In the genomic region with DNA sequence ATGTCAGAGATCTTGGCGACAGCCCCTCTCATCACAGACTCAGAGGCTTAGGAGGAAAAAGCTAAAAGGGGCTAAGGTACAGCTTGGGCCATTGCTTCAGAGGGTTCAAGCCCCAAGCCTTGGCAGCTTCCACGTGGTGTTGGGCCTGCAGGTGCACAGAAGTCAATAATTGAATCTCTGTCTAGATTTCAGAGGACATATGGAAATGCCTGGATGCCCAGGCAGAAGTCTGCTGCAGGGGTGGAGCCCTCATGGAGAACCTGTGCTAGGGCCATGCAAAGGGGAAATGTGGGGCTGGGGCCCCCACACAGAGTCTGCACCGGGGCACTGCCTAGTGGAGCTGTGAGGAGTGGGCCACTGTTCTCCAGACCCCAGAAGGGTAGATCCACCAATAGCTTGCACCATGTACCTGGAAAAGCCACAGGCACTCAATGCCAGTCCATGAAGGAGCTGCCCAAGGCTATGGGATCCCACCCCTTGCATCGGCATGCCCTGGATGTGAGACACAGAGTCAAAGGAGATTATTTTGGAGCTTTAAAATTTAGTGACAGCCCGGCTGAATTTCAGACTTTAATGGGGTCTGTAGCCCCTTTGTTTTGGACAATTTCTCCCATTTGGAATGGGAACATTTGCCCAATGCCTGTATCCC, we compare ENCODE assay signal across 2 cellular contexts.
TF ChIP-seq lines count a peak whose summit lies in the region.

No MANE protein-coding gene starts in this region.

TF ChIP-seq in HEK293, 187 proteins besides CTCF, POLR2A, EP300 and RAD21:
- TF ChIP-seq ZNF677 (tag by site-specific recombination; IDR thresholded peaks at IDR 0.05) = peak; percentile 17; the same call in 1 of the 2 replicates
- peak; percentile 56; the same call in 1 of the 2 replicates for TF ChIP-seq ZNF549 (tag by site-specific recombination; IDR thresholded peaks at IDR 0.05)
- TF ChIP-seq ZNF626 (tag by site-specific recombination; IDR thresholded peaks at IDR 0.05) = peak; percentile 74; the same call in 1 of the 2 replicates
- TF ChIP-seq, protein P1, sequence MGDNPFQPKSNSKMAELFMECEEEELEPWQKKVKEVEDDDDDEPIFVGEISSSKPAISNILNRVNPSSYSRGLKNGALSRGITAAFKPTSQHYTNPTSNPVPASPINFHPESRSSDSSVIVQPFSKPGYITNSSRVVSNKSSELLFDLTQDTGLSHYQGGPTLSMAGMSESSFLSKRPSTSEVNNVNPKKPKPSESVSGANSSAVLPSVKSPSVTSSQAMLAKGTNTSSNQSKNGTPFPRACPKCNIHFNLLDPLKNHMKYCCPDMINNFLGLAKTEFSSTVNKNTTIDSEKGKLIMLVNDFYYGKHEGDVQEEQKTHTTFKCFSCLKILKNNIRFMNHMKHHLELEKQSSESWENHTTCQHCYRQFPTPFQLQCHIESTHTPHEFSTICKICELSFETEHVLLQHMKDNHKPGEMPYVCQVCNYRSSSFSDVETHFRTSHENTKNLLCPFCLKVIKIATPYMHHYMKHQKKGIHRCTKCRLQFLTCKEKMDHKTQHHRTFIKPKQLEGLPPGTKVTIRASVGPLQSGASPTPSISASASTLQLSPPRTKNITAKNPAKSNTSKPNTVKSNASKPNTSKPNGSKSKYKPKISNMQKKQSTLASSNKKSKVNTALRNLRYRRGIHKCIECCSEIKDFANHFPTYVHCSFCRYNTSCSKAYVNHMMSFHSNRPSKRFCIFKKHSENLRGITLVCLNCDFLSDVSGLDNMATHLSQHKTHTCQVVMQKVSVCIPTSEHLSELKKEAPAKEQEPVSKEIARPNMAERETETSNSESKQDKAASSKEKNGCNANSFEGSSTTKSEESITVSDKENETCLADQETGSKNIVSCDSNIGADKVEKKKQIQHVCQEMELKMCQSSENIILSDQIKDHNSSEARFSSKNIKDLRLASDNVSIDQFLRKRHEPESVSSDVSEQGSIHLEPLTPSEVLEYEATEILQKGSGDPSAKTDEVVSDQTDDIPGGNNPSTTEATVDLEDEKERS (tag by site-specific recombination; IDR thresholded peaks at IDR 0.05) = peak; percentile 95
- peak; percentile 40; the same call in 1 of the 2 replicates for TF ChIP-seq ZNF585B (tag by site-specific recombination; IDR thresholded peaks at IDR 0.05)
- TF ChIP-seq SETDB1 (IDR thresholded peaks at IDR 0.05; ENCODE audit: insufficient read length, low read length) = peak; percentile 97
- peak; percentile 19; the same call in 1 of the 2 replicates for TF ChIP-seq ZNF211 (tag by site-specific recombination; IDR thresholded peaks at IDR 0.05; ENCODE audit: low read depth)
- 0 out of 2 replicates have a peak, but pooled peaks have one; percentile 22 for TF ChIP-seq SP7 (tag by site-specific recombination; IDR thresholded peaks at IDR 0.05)
- peak; percentile 77 for TF ChIP-seq ZNF184 (tag by site-specific recombination; IDR thresholded peaks at IDR 0.05)
- peak; percentile 45 for TF ChIP-seq ZNF529 (tag by site-specific recombination; IDR thresholded peaks at IDR 0.05; ENCODE audit: insufficient replicate concordance)
- 0 out of 2 replicates have a peak, but pooled peaks have one; percentile 25 for TF ChIP-seq ZSCAN30 (tag by site-specific recombination; IDR thresholded peaks at IDR 0.05)
- TF ChIP-seq TRIM28 (IDR thresholded peaks at IDR 0.05; ENCODE audit: borderline replicate concordance, low read length) = peak; percentile 53; the same call in 1 of the 2 replicates
- TF ChIP-seq, protein P2, sequence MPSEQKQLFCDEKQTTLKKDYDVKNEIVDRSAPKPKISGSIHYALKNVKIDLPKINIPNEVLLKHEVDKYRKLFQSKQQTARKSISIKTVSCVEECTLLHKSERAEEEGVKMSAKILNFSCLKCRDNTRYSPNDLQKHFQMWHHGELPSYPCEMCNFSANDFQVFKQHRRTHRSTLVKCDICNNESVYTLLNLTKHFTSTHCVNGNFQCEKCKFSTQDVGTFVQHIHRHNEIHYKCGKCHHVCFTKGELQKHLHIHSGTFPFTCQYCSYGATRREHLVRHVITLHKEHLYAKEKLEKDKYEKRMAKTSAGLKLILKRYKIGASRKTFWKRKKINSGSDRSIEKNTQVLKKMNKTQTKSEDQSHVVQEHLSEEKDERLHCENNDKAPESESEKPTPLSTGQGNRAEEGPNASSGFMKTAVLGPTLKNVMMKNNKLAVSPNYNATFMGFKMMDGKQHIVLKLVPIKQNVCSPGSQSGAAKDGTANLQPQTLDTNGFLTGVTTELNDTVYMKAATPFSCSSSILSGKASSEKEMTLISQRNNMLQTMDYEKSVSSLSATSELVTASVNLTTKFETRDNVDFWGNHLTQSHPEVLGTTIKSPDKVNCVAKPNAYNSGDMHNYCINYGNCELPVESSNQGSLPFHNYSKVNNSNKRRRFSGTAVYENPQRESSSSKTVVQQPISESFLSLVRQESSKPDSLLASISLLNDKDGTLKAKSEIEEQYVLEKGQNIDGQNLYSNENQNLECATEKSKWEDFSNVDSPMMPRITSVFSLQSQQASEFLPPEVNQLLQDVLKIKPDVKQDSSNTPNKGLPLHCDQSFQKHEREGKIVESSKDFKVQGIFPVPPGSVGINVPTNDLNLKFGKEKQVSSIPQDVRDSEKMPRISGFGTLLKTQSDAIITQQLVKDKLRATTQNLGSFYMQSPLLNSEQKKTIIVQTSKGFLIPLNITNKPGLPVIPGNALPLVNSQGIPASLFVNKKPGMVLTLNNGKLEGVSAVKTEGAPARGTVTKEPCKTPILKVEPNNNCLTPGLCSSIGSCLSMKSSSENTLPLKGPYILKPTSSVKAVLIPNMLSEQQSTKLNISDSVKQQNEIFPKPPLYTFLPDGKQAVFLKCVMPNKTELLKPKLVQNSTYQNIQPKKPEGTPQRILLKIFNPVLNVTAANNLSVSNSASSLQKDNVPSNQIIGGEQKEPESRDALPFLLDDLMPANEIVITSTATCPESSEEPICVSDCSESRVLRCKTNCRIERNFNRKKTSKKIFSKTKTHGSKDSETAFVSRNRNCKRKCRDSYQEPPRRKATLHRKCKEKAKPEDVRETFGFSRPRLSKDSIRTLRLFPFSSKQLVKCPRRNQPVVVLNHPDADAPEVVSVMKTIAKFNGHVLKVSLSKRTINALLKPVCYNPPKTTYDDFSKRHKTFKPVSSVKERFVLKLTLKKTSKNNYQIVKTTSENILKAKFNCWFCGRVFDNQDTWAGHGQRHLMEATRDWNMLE (tag by site-specific recombination; conservative IDR thresholded peaks at IDR 0.05; ENCODE audit: low read depth) = 0 out of 2 replicates have a peak, but pooled peaks have one; percentile 31
- 0 out of 2 replicates have a peak, but pooled peaks have one; percentile 14 for TF ChIP-seq ZNF629 (tag by site-specific recombination; IDR thresholded peaks at IDR 0.05)
- peak; percentile 50 for TF ChIP-seq ZNF510 (tag by site-specific recombination; IDR thresholded peaks at IDR 0.05; ENCODE audit: insufficient replicate concordance)

TF ChIP-seq in K562, 482 proteins besides CTCF, POLR2A, EP300 and RAD21:
- TF ChIP-seq POLR2B (IDR thresholded peaks at IDR 0.05; ENCODE audit: low read depth, partially characterized antibody) (peak; percentile 8), POLR2AphosphoS5 (IDR thresholded peaks at IDR 0.05; ENCODE audit: control insufficient read depth, insufficient read depth, low read depth, low read length) (0 out of 2 replicates have a peak, but pooled peaks have one; percentile 8), ZFP36 (IDR thresholded peaks at IDR 0.05; ENCODE audit: low read depth, low read length, partially characterized antibody) (peak; percentile 84), TRIM28 (IDR thresholded peaks at IDR 0.05) (peak; percentile 96), TRIM24 (IDR thresholded peaks at IDR 0.05) (peak; percentile 18 to 68; a peak in 2 of 4 replicates), CBX5 (IDR thresholded peaks at IDR 0.05; ENCODE audit: borderline replicate concordance, low read depth) (peak; percentile 98), POLR2G (IDR thresholded peaks at IDR 0.05; ENCODE audit: low read depth, low read length) (peak; percentile 32; the same call in 1 of the 2 replicates), HLTF (IDR thresholded peaks at IDR 0.05) (0 out of 2 replicates have a peak, but pooled peaks have one; percentile 67), XRCC3 (IDR thresholded peaks at IDR 0.05) (peak; percentile 20; the same call in 1 of the 2 replicates), EHMT2 (IDR thresholded peaks at IDR 0.05) (peak; percentile 22; the same call in 1 of the 2 replicates), CBX3 (IDR thresholded peaks at IDR 0.05; ENCODE audit: borderline replicate concordance in 1 of 2, low read length in 2 of 2) (peak in 1 of 2 experiments; percentile 92; a peak in 2 of 3 replicates), CBX1 (IDR thresholded peaks at IDR 0.05; ENCODE audit: low read depth) (peak; percentile 96)
- TF ChIP-seq, protein P3, sequence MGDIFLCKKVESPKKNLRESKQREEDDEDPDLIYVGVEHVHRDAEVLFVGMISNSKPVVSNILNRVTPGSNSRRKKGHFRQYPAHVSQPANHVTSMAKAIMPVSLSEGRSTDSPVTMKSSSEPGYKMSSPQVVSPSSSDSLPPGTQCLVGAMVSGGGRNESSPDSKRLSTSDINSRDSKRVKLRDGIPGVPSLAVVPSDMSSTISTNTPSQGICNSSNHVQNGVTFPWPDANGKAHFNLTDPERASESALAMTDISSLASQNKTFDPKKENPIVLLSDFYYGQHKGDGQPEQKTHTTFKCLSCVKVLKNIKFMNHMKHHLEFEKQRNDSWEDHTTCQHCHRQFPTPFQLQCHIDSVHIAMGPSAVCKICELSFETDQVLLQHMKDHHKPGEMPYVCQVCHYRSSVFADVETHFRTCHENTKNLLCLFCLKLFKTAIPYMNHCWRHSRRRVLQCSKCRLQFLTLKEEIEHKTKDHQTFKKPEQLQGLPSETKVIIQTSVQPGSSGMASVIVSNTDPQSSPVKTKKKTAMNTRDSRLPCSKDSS (IDR thresholded peaks at IDR 0.05; ENCODE audit: low read depth, partially characterized antibody) = peak; percentile 94
- TF ChIP-seq, protein P4, sequence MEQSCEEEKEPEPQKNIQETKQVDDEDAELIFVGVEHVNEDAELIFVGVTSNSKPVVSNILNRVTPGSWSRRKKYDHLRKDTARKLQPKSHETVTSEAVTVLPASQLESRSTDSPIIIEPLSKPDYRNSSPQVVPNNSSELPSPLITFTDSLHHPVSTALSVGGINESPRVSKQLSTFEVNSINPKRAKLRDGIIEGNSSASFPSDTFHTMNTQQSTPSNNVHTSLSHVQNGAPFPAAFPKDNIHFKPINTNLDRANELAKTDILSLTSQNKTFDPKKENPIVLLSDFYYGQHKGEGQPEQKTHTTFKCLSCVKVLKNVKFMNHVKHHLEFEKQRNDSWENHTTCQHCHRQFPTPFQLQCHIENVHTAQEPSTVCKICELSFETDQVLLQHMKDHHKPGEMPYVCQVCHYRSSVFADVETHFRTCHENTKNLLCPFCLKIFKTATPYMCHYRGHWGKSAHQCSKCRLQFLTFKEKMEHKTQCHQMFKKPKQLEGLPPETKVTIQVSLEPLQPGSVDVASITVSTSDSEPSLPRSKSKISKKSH (CRISPR knock-in tag; IDR thresholded peaks at IDR 0.05) = peak; percentile 65; the same call in 1 of the 2 replicates
- TF ChIP-seq, protein P5, sequence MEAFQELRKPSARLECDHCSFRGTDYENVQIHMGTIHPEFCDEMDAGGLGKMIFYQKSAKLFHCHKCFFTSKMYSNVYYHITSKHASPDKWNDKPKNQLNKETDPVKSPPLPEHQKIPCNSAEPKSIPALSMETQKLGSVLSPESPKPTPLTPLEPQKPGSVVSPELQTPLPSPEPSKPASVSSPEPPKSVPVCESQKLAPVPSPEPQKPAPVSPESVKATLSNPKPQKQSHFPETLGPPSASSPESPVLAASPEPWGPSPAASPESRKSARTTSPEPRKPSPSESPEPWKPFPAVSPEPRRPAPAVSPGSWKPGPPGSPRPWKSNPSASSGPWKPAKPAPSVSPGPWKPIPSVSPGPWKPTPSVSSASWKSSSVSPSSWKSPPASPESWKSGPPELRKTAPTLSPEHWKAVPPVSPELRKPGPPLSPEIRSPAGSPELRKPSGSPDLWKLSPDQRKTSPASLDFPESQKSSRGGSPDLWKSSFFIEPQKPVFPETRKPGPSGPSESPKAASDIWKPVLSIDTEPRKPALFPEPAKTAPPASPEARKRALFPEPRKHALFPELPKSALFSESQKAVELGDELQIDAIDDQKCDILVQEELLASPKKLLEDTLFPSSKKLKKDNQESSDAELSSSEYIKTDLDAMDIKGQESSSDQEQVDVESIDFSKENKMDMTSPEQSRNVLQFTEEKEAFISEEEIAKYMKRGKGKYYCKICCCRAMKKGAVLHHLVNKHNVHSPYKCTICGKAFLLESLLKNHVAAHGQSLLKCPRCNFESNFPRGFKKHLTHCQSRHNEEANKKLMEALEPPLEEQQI (IDR thresholded peaks at IDR 0.05) = peak; percentile 70
